ENCODE assay signal across 1 cellular context in the genomic region with DNA sequence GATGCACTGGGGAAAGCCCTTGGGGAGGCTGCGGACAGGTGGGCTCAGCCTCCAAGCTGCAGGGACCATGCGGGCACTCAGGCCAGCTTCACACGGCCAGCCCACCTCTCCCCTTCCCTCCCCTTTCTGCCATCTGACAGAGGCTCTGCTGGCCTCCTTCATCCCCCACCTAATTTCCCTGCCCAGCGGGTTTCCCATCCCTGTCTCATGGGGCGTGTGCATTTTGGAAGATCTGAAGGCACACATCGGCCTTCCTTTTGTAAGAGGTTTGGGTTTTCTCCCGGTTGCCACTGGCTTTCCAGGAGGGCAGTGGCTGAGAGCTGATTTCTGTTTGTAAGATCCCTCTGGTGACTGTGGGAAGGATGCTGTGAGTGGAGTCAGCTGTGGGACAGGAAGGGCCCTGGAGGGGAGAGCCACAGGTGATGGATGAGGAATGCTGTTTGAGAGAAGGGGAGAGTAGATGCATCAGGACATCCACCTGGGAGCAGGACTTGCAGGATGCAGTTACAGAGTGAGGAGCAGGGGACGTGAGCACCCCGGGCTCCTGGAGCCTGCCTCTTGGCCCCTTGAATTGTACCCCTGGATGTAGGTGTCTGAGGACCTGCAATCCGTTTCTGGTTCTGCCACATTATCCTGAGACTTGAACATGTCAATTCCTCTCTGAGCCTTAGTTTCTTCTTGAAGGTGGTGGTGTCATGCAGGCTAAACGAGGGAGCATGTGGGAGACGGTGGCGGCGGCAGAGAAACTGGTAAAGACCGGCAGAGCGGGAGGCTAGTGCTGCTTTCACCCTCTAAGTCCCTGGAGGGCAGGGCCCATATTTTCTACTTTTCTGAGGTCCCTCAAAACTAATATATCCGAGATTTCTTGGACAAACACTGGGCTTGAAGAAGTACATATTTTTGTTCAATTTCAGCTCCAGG.
A peak's percentile ranks its signal among the peaks of the same experiment; 100 is the strongest.
TF ChIP-seq lines count a peak whose summit lies in the region.

No MANE protein-coding gene starts in this region.

TF ChIP-seq in HepG2, 621 proteins besides CTCF, POLR2A, EP300 and RAD21 (continued from another document and continues in another):
- TF ChIP-seq, protein P1, sequence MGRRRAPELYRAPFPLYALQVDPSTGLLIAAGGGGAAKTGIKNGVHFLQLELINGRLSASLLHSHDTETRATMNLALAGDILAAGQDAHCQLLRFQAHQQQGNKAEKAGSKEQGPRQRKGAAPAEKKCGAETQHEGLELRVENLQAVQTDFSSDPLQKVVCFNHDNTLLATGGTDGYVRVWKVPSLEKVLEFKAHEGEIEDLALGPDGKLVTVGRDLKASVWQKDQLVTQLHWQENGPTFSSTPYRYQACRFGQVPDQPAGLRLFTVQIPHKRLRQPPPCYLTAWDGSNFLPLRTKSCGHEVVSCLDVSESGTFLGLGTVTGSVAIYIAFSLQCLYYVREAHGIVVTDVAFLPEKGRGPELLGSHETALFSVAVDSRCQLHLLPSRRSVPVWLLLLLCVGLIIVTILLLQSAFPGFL (CRISPR knock-in tag; IDR thresholded peaks at IDR 0.05), result no peak
- TF ChIP-seq THAP11 (CRISPR knock-in tag; IDR thresholded peaks at IDR 0.05) (no peak), CBFB (CRISPR knock-in tag; IDR thresholded peaks at IDR 0.05) (no peak), ZNF782 (CRISPR knock-in tag; IDR thresholded peaks at IDR 0.05; ENCODE audit: borderline replicate concordance) (no peak), ZNF589 (CRISPR knock-in tag; conservative IDR thresholded peaks at IDR 0.05) (no peak), GZF1 (CRISPR knock-in tag; IDR thresholded peaks at IDR 0.05) (no peak), HOXA7 (CRISPR knock-in tag; IDR thresholded peaks at IDR 0.05) (no peak), JDP2 (CRISPR knock-in tag; IDR thresholded peaks at IDR 0.05; ENCODE audit: borderline replicate concordance) (no peak), EHMT2 (IDR thresholded peaks at IDR 0.05; ENCODE audit: borderline replicate concordance, low read depth, low read length) (no peak), ZNF274 (CRISPR knock-in tag; IDR thresholded peaks at IDR 0.05) (no peak), ZNF335 (CRISPR knock-in tag; IDR thresholded peaks at IDR 0.05) (no peak), BORCS8-MEF2B (CRISPR knock-in tag; IDR thresholded peaks at IDR 0.05) (no peak), ZFP36 (IDR thresholded peaks at IDR 0.05; ENCODE audit: borderline replicate concordance, low read depth, low read length, partially characterized antibody) (no peak), CAMTA2 (CRISPR knock-in tag; IDR thresholded peaks at IDR 0.05; ENCODE audit: borderline replicate concordance) (no peak), ZNF720 (CRISPR knock-in tag; IDR thresholded peaks at IDR 0.05) (no peak), ZSCAN30 (CRISPR knock-in tag; IDR thresholded peaks at IDR 0.05) (no peak), HNRNPLL (IDR thresholded peaks at IDR 0.05; ENCODE audit: low read depth, low read length, poor library complexity, severe bottlenecking) (no peak), KLF9 (CRISPR knock-in tag; IDR thresholded peaks at IDR 0.05; ENCODE audit: low read depth) (no peak), ZNF432 (CRISPR knock-in tag; IDR thresholded peaks at IDR 0.05; ENCODE audit: borderline replicate concordance) (0 out of 2 replicates have a peak, but pooled peaks have one; percentile 28), ZNF160 (CRISPR knock-in tag; IDR thresholded peaks at IDR 0.05) (no peak), HHEX (CRISPR knock-in tag; IDR thresholded peaks at IDR 0.05) (no peak), DNMT3B (CRISPR knock-in tag; conservative IDR thresholded peaks at IDR 0.05) (no peak), AGO1 (IDR thresholded peaks at IDR 0.05; ENCODE audit: low read depth, low read length, poor library complexity, severe bottlenecking) (no peak), GTF3A (CRISPR knock-in tag; conservative IDR thresholded peaks at IDR 0.05) (no peak), ZNF564 (CRISPR knock-in tag; IDR thresholded peaks at IDR 0.05) (no peak), ZFP36L2 (CRISPR knock-in tag; IDR thresholded peaks at IDR 0.05) (no peak), ZNF605 (CRISPR knock-in tag; IDR thresholded peaks at IDR 0.05) (peak; percentile 30; the same call in 1 of the 2 replicates), ZNF749 (CRISPR knock-in tag; IDR thresholded peaks at IDR 0.05; ENCODE audit: borderline replicate concordance) (no peak), ZNF878 (CRISPR knock-in tag; IDR thresholded peaks at IDR 0.05) (no peak), MXD4 (CRISPR knock-in tag; IDR thresholded peaks at IDR 0.05) (no peak), ZNF83 (CRISPR knock-in tag; IDR thresholded peaks at IDR 0.05; ENCODE audit: borderline replicate concordance) (no peak; the same call in 1 of the 2 replicates), HOXA9 (CRISPR knock-in tag; IDR thresholded peaks at IDR 0.05; ENCODE audit: borderline replicate concordance) (no peak), GPN1 (CRISPR knock-in tag; IDR thresholded peaks at IDR 0.05; ENCODE audit: borderline replicate concordance) (no peak), HMGA1 (CRISPR knock-in tag; conservative IDR thresholded peaks at IDR 0.05) (no peak), ATF7-NPFF (CRISPR knock-in tag; IDR thresholded peaks at IDR 0.05; ENCODE audit: low read depth) (no peak), KLF12 (CRISPR knock-in tag; IDR thresholded peaks at IDR 0.05; ENCODE audit: borderline replicate concordance) (no peak), ZBTB20 (CRISPR knock-in tag; IDR thresholded peaks at IDR 0.05; ENCODE audit: borderline replicate concordance, low read depth) (no peak), ATAD3A (CRISPR knock-in tag; IDR thresholded peaks at IDR 0.05) (no peak), KLF13 (CRISPR knock-in tag; IDR thresholded peaks at IDR 0.05) (no peak), ZSCAN29 (CRISPR knock-in tag; conservative IDR thresholded peaks at IDR 0.05) (no peak), SATB2 (CRISPR knock-in tag; IDR thresholded peaks at IDR 0.05) (no peak), NR2C2 (CRISPR knock-in tag; IDR thresholded peaks at IDR 0.05; ENCODE audit: borderline replicate concordance) (no peak), ETV6 (CRISPR knock-in tag; conservative IDR thresholded peaks at IDR 0.05) (no peak), CENPT (CRISPR knock-in tag; IDR thresholded peaks at IDR 0.05; ENCODE audit: low read depth) (no peak), ZZZ3 (CRISPR knock-in tag; IDR thresholded peaks at IDR 0.05; ENCODE audit: borderline replicate concordance) (no peak), ZNF709 (CRISPR knock-in tag; IDR thresholded peaks at IDR 0.05) (no peak), MEF2D (CRISPR knock-in tag; IDR thresholded peaks at IDR 0.05) (no peak), ZSCAN21 (CRISPR knock-in tag; IDR thresholded peaks at IDR 0.05; ENCODE audit: borderline replicate concordance) (no peak), MTA1 (CRISPR knock-in tag; IDR thresholded peaks at IDR 0.05; ENCODE audit: borderline replicate concordance) (no peak), ZNF546 (CRISPR knock-in tag; conservative IDR thresholded peaks at IDR 0.05) (peak; percentile 97), ZNF772 (CRISPR knock-in tag; IDR thresholded peaks at IDR 0.05) (no peak)
- TF ChIP-seq, protein P2, sequence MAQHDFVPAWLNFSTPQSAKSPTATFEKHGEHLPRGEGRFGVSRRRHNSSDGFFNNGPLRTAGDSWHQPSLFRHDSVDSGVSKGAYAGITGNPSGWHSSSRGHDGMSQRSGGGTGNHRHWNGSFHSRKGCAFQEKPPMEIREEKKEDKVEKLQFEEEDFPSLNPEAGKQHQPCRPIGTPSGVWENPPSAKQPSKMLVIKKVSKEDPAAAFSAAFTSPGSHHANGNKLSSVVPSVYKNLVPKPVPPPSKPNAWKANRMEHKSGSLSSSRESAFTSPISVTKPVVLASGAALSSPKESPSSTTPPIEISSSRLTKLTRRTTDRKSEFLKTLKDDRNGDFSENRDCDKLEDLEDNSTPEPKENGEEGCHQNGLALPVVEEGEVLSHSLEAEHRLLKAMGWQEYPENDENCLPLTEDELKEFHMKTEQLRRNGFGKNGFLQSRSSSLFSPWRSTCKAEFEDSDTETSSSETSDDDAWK (CRISPR knock-in tag; IDR thresholded peaks at IDR 0.05), result no peak
- TF ChIP-seq, protein P3, sequence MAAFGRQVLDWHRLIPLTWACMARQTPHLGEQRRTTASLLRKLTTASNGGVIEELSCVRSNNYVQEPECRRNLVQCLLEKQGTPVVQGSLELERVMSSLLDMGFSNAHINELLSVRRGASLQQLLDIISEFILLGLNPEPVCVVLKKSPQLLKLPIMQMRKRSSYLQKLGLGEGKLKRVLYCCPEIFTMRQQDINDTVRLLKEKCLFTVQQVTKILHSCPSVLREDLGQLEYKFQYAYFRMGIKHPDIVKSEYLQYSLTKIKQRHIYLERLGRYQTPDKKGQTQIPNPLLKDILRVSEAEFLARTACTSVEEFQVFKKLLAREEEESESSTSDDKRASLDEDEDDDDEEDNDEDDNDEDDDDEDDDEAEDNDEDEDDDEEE (CRISPR knock-in tag; IDR thresholded peaks at IDR 0.05), result no peak
- TF ChIP-seq, protein P4, sequence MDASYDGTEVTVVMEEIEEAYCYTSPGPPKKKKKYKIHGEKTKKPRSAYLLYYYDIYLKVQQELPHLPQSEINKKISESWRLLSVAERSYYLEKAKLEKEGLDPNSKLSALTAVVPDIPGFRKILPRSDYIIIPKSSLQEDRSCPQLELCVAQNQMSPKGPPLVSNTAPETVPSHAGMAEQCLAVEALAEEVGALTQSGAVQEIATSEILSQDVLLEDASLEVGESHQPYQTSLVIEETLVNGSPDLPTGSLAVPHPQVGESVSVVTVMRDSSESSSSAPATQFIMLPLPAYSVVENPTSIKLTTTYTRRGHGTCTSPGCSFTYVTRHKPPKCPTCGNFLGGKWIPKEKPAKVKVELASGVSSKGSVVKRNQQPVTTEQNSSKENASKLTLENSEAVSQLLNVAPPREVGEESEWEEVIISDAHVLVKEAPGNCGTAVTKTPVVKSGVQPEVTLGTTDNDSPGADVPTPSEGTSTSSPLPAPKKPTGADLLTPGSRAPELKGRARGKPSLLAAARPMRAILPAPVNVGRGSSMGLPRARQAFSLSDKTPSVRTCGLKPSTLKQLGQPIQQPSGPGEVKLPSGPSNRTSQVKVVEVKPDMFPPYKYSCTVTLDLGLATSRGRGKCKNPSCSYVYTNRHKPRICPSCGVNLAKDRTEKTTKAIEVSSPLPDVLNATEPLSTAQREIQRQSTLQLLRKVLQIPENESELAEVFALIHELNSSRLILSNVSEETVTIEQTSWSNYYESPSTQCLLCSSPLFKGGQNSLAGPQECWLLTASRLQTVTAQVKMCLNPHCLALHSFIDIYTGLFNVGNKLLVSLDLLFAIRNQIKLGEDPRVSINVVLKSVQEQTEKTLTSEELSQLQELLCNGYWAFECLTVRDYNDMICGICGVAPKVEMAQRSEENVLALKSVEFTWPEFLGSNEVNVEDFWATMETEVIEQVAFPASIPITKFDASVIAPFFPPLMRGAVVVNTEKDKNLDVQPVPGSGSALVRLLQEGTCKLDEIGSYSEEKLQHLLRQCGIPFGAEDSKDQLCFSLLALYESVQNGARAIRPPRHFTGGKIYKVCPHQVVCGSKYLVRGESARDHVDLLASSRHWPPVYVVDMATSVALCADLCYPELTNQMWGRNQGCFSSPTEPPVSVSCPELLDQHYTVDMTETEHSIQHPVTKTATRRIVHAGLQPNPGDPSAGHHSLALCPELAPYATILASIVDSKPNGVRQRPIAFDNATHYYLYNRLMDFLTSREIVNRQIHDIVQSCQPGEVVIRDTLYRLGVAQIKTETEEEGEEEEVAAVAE (CRISPR knock-in tag; IDR thresholded peaks at IDR 0.05; ENCODE audit: borderline replicate concordance), result no peak
- TF ChIP-seq, protein P5, sequence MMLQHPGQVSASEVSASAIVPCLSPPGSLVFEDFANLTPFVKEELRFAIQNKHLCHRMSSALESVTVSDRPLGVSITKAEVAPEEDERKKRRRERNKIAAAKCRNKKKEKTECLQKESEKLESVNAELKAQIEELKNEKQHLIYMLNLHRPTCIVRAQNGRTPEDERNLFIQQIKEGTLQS (CRISPR knock-in tag; IDR thresholded peaks at IDR 0.05), result no peak
- TF ChIP-seq, protein P6, sequence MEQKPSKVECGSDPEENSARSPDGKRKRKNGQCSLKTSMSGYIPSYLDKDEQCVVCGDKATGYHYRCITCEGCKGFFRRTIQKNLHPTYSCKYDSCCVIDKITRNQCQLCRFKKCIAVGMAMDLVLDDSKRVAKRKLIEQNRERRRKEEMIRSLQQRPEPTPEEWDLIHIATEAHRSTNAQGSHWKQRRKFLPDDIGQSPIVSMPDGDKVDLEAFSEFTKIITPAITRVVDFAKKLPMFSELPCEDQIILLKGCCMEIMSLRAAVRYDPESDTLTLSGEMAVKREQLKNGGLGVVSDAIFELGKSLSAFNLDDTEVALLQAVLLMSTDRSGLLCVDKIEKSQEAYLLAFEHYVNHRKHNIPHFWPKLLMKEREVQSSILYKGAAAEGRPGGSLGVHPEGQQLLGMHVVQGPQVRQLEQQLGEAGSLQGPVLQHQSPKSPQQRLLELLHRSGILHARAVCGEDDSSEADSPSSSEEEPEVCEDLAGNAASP (CRISPR knock-in tag; IDR thresholded peaks at IDR 0.05; ENCODE audit: borderline replicate concordance), result no peak
- TF ChIP-seq, protein P7, sequence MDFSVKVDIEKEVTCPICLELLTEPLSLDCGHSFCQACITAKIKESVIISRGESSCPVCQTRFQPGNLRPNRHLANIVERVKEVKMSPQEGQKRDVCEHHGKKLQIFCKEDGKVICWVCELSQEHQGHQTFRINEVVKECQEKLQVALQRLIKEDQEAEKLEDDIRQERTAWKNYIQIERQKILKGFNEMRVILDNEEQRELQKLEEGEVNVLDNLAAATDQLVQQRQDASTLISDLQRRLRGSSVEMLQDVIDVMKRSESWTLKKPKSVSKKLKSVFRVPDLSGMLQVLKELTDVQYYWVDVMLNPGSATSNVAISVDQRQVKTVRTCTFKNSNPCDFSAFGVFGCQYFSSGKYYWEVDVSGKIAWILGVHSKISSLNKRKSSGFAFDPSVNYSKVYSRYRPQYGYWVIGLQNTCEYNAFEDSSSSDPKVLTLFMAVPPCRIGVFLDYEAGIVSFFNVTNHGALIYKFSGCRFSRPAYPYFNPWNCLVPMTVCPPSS (IDR thresholded peaks at IDR 0.05), result no peak
- TF ChIP-seq, protein P8, sequence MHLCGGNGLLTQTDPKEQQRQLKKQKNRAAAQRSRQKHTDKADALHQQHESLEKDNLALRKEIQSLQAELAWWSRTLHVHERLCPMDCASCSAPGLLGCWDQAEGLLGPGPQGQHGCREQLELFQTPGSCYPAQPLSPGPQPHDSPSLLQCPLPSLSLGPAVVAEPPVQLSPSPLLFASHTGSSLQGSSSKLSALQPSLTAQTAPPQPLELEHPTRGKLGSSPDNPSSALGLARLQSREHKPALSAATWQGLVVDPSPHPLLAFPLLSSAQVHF (CRISPR knock-in tag; IDR thresholded peaks at IDR 0.05), result no peak
- TF ChIP-seq, protein P9, sequence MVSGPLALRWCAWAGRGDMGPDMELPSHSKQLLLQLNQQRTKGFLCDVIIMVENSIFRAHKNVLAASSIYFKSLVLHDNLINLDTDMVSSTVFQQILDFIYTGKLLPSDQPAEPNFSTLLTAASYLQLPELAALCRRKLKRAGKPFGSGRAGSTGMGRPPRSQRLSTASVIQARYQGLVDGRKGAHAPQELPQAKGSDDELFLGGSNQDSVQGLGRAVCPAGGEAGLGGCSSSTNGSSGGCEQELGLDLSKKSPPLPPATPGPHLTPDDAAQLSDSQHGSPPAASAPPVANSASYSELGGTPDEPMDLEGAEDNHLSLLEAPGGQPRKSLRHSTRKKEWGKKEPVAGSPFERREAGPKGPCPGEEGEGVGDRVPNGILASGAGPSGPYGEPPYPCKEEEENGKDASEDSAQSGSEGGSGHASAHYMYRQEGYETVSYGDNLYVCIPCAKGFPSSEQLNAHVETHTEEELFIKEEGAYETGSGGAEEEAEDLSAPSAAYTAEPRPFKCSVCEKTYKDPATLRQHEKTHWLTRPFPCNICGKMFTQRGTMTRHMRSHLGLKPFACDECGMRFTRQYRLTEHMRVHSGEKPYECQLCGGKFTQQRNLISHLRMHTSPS (CRISPR knock-in tag; IDR thresholded peaks at IDR 0.05; ENCODE audit: low read depth), result no peak
- TF ChIP-seq, protein P10, sequence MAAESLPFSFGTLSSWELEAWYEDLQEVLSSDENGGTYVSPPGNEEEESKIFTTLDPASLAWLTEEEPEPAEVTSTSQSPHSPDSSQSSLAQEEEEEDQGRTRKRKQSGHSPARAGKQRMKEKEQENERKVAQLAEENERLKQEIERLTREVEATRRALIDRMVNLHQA (CRISPR knock-in tag; IDR thresholded peaks at IDR 0.05), result no peak
